29 cellular contexts compared by ENCODE assay signal in the genomic region with DNA sequence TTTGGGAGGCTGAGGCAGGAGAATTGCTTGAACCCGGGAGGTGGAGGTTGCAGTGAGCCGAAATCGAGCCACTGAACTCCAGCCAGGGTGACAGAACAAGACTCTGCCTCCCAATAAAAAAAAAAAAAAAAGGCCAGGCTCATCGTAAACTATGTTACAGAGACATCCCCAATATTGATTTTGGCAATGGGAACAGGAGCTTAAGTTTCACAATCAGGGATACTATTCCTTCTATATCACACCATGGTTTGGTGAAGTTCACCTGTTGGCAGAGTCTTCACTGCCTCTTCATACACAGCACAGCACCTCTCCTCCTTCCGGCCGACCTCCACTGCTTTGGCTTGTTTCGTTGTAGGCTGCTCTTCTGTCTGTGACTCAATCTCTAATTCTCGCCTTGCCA. TPM values are rescaled to one million over a fixed set of nuclear protein-coding genes. Genes with fewer than 3 reads are reported as not detected.
DNase-seq lines count a peak whose midpoint lies in the region; ATAC-seq and TF ChIP-seq lines count a peak whose summit lies in the region.
"Had no signal": no experiment of that assay in that cellular context is flagged by ENCODE, and none has a peak within 500 bp of the region (broad histone marks: within the 10 kb centered on the region; RNA-seq: fewer than 3 reads in every experiment).

No MANE protein-coding gene starts in this region.

- H3K36me3 ChIP-seq in PC-3 (ENCODE audit: low read depth, low read length) = peaks cover 8% of the 10 kb centered on the region
- H3K36me3 ChIP-seq in SK-N-SH (replicated peaks in 1 of 2; ENCODE audit: control insufficient read depth in 1 of 2, insufficient read depth in 2 of 2, low read length in 1 of 2) = peaks cover 24 to 71% of the 10 kb centered on the region in 2 experiments
- H3K36me3 ChIP-seq: uterus had no signal

- POLR2A ChIA-PET in PC-3 (lab: Charles Lee; ENCODE audit: unreplicated experiment) (interaction anchor here (0.6 kb wide), 1 partner anchor 14 kb away, joined by 3 read pairs; no protein-coding TSS in a partner anchor), SK-N-SH (lab: Yijun Ruan, JAX) (no interaction called here), RWPE1 (lab: Yijun Ruan, JAX; ENCODE audit: low non-redundant PET) (no interaction called here)

- TF ChIP-seq RAD21 in SK-N-SH (IDR thresholded peaks at IDR 0.05; ENCODE audit: low read length) = no peak

- H4K20me1 ChIP-seq in PC-3 (ENCODE audit: low read length) (no peaks in the 10 kb centered on the region), SK-N-SH (ENCODE audit: insufficient read depth) (0 out of 2 replicates have a peak, but pooled peaks cover 4% of the 10 kb centered on the region)

- no peak overlapping the region for H3K9ac ChIP-seq in PC-3 (ENCODE audit: low read length)
- no peak overlapping the region for H3K9ac ChIP-seq in SK-N-SH

- no TSS peak for BruUV-seq in PC-3 (replicated peaks; lab: Mats Ljungman, UMichigan)

- H3K36me3 Mint-ChIP-seq in activated naive CD4-positive, alpha-beta T cell treated with anti-CD3 and anti-CD28 coated beads for 36 hours (ENCODE audit: low read depth) = peaks cover 44% of the 10 kb centered on the region
- H3K36me3 Mint-ChIP-seq in stimulated activated memory B cell treated with anti-CD40 and anti-IgM and Interleukin-4, amounts not matched to agents 10 μg/mL and 1 μg/mL and 100 μg/mL, for 72 hours = peaks cover 64% of the 10 kb centered on the region

- no peaks in the 10 kb centered on the region for H3K9me2 ChIP-seq in PC-3 (replicated peaks; ENCODE audit: low read length)
- no peaks in the 10 kb centered on the region for H3K9me2 ChIP-seq in SK-N-SH

- H3K27ac ChIP-seq in PC-3 (ENCODE audit: low read length) (no peak overlapping the region), SK-N-SH (ENCODE audit: low read depth in 2 of 2, low read length in 1 of 2) (no peak overlapping the region), RWPE1 (no peak overlapping the region)
- H3K27ac ChIP-seq: adrenal gland, body of pancreas, dorsolateral prefrontal cortex, pancreas, skin epidermis, uterus had no signal

- H3K4me3 ChIP-seq in PC-3 (ENCODE audit: low read length) (no peak overlapping the region), SK-N-SH (ENCODE audit: low read depth in 2 of 2, low read length in 1 of 2) (no peak overlapping the region)
- H3K4me3 ChIP-seq: adrenal gland, body of pancreas, dorsolateral prefrontal cortex, K562, lung, mucosa of descending colon, pancreas, skin epidermis, thoracic aorta, uterus had no signal

- no peak overlapping the region for H3K4me2 ChIP-seq in PC-3 (ENCODE audit: low read length)
- H3K4me2 ChIP-seq in SK-N-SH = no peak overlapping the region

- 98% methylated on average over 8 of the region's 8 CpGs for WGBS in SK-N-SH (ENCODE audit: low lambda C conversion rate)

- intact Hi-C loops in activated naive CD4-positive, alpha-beta T cell treated with anti-CD3 and anti-CD28 coated beads for 36 hours (cut with micrococcal nuclease) = no loop called here
- intact Hi-C loops in PC-3 (cut with micrococcal nuclease) = no loop called here

- TF ChIP-seq CTCF in PC-3 (conservative IDR thresholded peaks at IDR 0.05; ENCODE audit: low read depth, low read length) = no peak
- no peak for TF ChIP-seq CTCF in SK-N-SH (IDR thresholded peaks at IDR 0.05)
- TF ChIP-seq CTCF in RWPE1 (conservative IDR thresholded peaks at IDR 0.05; ENCODE audit: low read depth) = no peak

- no peaks in the 10 kb centered on the region for H3F3A ChIP-seq in PC-3 (ENCODE audit: low read length, unreplicated experiment)
- H3F3A ChIP-seq in SK-N-SH (replicated peaks; ENCODE audit: insufficient read depth) = peaks cover 22% of the 10 kb centered on the region

- H3K27ac Mint-ChIP-seq in activated naive CD4-positive, alpha-beta T cell treated with anti-CD3 and anti-CD28 coated beads for 36 hours = peak overlapping the region; percentile 70
- peak overlapping the region; percentile 44 for H3K27ac Mint-ChIP-seq in stimulated activated memory B cell treated with anti-CD40 and anti-IgM and Interleukin-4, amounts not matched to agents 10 μg/mL and 1 μg/mL and 100 μg/mL, for 72 hours
- H3K27ac Mint-ChIP-seq: activated T-helper 17 cell treated with anti-CD3 and anti-CD28 coated beads, Interleukin-2, amount 50 U/mL, for 72 hours; natural killer cell treated with Interleukin-12 subunit alpha and Interleukin-12 subunit beta and Interleukin-15 and Interleukin-18, amount 100 ng/mL, for 72 hours; stimulated activated naive CD8-positive, alpha-beta T cell treated with anti-CD3 and anti-CD28 coated beads, Interleukin-15, amount 100 ng/mL, for 72 hours had no signal

- peak; percentile 37 for ATAC-seq in PC-3
- ATAC-seq in left lobe of liver = peak; percentile 88
- ATAC-seq in stimulated activated memory B cell treated with anti-CD40 and anti-IgM and Interleukin-4, amounts not matched to agents 10 μg/mL and 1 μg/mL and 100 μg/mL, for 72 hours = no peak
- ATAC-seq: activated T-helper 17 cell treated with anti-CD3 and anti-CD28 coated beads, Interleukin-2, amount 50 U/mL, for 72 hours; body of pancreas; K562; mucosa of descending colon; natural killer cell treated with Interleukin-12 subunit alpha and Interleukin-12 subunit beta and Interleukin-15 and Interleukin-18, amount 100 ng/mL, for 72 hours; pancreas; stimulated activated naive CD8-positive, alpha-beta T cell treated with anti-CD3 and anti-CD28 coated beads, Interleukin-15, amount 100 ng/mL, for 72 hours had no signal

- no peaks in the 10 kb centered on the region for H3K4me1 ChIP-seq in PC-3 (ENCODE audit: insufficient read depth, low read length)
- no peaks in the 10 kb centered on the region for H3K4me1 ChIP-seq in SK-N-SH (ENCODE audit: control insufficient read depth in 1 of 2, insufficient read depth in 2 of 2, low read depth in 1 of 2, low read length in 1 of 2)
- H3K4me1 ChIP-seq: adrenal gland, body of pancreas, pancreas, uterus had no signal

- H3K27me3 Mint-ChIP-seq in activated naive CD4-positive, alpha-beta T cell treated with anti-CD3 and anti-CD28 coated beads for 36 hours (ENCODE audit: low read depth) = no peaks in the 10 kb centered on the region
- H3K27me3 Mint-ChIP-seq in stimulated activated memory B cell treated with anti-CD40 and anti-IgM and Interleukin-4, amounts not matched to agents 10 μg/mL and 1 μg/mL and 100 μg/mL, for 72 hours = no peaks in the 10 kb centered on the region
- H3K27me3 Mint-ChIP-seq: activated T-helper 17 cell treated with anti-CD3 and anti-CD28 coated beads, Interleukin-2, amount 50 U/mL, for 72 hours; central memory CD8-positive, alpha-beta T cell; natural killer cell treated with Interleukin-12 subunit alpha and Interleukin-12 subunit beta and Interleukin-15 and Interleukin-18, amount 100 ng/mL, for 72 hours; stimulated activated naive CD8-positive, alpha-beta T cell treated with anti-CD3 and anti-CD28 coated beads, Interleukin-15, amount 100 ng/mL, for 72 hours had no signal

- H3K79me2 ChIP-seq in PC-3 (ENCODE audit: low read length) = no peaks in the 10 kb centered on the region
- 0 out of 2 replicates have a peak, but pooled peaks cover 4% of the 10 kb centered on the region for H3K79me2 ChIP-seq in SK-N-SH (ENCODE audit: insufficient read depth)

- H3K9me3 ChIP-seq in PC-3 (ENCODE audit: low read length) = no peaks in the 10 kb centered on the region
- no peaks in the 10 kb centered on the region for H3K9me3 ChIP-seq in SK-N-SH
- H3K9me3 ChIP-seq: adrenal gland, body of pancreas, mucosa of descending colon, pancreas, thoracic aorta, uterus had no signal

- DNase-seq in activated naive CD4-positive, alpha-beta T cell treated with anti-CD3 and anti-CD28 coated beads for 36 hours = no peak
- no peak for DNase-seq in activated naive CD4-positive, alpha-beta T cell treated with anti-CD3 and anti-CD28 coated beads, Interleukin-2, amount 50 U/mL, for 16 hours
- DNase-seq in PC-3 (no peak), left lobe of liver (ENCODE audit: low spot score) (no peak), SK-N-SH (no peak), RWPE1 (ENCODE audit: low spot score) (no peak)
- DNase-seq: activated CD4-positive, alpha-beta T cell treated with anti-CD3 and anti-CD28 coated beads, Interleukin-2, amount 50 U/mL, for 4 hours; adrenal gland; body of pancreas; dorsolateral prefrontal cortex; H9; mucosa of descending colon; NCI-H1092 treated with DMSO at 0.1 percent for 48 hours; NCI-H1694 treated with DMSO at 0.1 percent for 48 hours; NCI-H446; NCI-H774; pancreas; retina; stimulated activated naive CD8-positive, alpha-beta T cell treated with anti-CD3 and anti-CD28 coated beads, Interleukin-15, amount 100 ng/mL, for 72 hours; SW 1271; uterus had no signal

- H3K27me3 ChIP-seq in PC-3 (ENCODE audit: low read length) (no peaks in the 10 kb centered on the region), SK-N-SH (ENCODE audit: insufficient read depth) (no peaks in the 10 kb centered on the region)
- H3K27me3 ChIP-seq: adrenal gland, body of pancreas, dorsolateral prefrontal cortex, pancreas, uterus had no signal

- no peak overlapping the region for H2AFZ ChIP-seq in PC-3 (ENCODE audit: low read length)
- H2AFZ ChIP-seq in SK-N-SH (ENCODE audit: low read depth) = no peak overlapping the region

- H3K4me1 Mint-ChIP-seq in activated naive CD4-positive, alpha-beta T cell treated with anti-CD3 and anti-CD28 coated beads for 36 hours (ENCODE audit: low read depth) = peaks cover 21% of the 10 kb centered on the region
- peaks cover 12% of the 10 kb centered on the region for H3K4me1 Mint-ChIP-seq in stimulated activated memory B cell treated with anti-CD40 and anti-IgM and Interleukin-4, amounts not matched to agents 10 μg/mL and 1 μg/mL and 100 μg/mL, for 72 hours
- H3K4me1 Mint-ChIP-seq: central memory CD8-positive, alpha-beta T cell; H9 had no signal

- TF ChIP-seq EP300 in SK-N-SH (IDR thresholded peaks at IDR 0.05; ENCODE audit: borderline replicate concordance in 1 of 2, low read depth in 1 of 2, low read length in 1 of 2) = no peak

- H3K9me3 Mint-ChIP-seq in activated naive CD4-positive, alpha-beta T cell treated with anti-CD3 and anti-CD28 coated beads for 36 hours = no peaks in the 10 kb centered on the region
- H3K9me3 Mint-ChIP-seq in stimulated activated memory B cell treated with anti-CD40 and anti-IgM and Interleukin-4, amounts not matched to agents 10 μg/mL and 1 μg/mL and 100 μg/mL, for 72 hours = no peaks in the 10 kb centered on the region
- H3K9me3 Mint-ChIP-seq: activated T-helper 17 cell treated with anti-CD3 and anti-CD28 coated beads, Interleukin-2, amount 50 U/mL, for 72 hours; central memory CD8-positive, alpha-beta T cell; H9; natural killer cell treated with Interleukin-12 subunit alpha and Interleukin-12 subunit beta and Interleukin-15 and Interleukin-18, amount 100 ng/mL, for 72 hours; stimulated activated naive CD8-positive, alpha-beta T cell treated with anti-CD3 and anti-CD28 coated beads, Interleukin-15, amount 100 ng/mL, for 72 hours had no signal

- no peak overlapping the region for H3K4me3 Mint-ChIP-seq in activated naive CD4-positive, alpha-beta T cell treated with anti-CD3 and anti-CD28 coated beads for 36 hours
- no peak overlapping the region for H3K4me3 Mint-ChIP-seq in stimulated activated memory B cell treated with anti-CD40 and anti-IgM and Interleukin-4, amounts not matched to agents 10 μg/mL and 1 μg/mL and 100 μg/mL, for 72 hours
- H3K4me3 Mint-ChIP-seq: activated T-helper 17 cell treated with anti-CD3 and anti-CD28 coated beads, Interleukin-2, amount 50 U/mL, for 72 hours; central memory CD8-positive, alpha-beta T cell; H9; natural killer cell treated with Interleukin-12 subunit alpha and Interleukin-12 subunit beta and Interleukin-15 and Interleukin-18, amount 100 ng/mL, for 72 hours; stimulated activated naive CD8-positive, alpha-beta T cell treated with anti-CD3 and anti-CD28 coated beads, Interleukin-15, amount 100 ng/mL, for 72 hours had no signal

- CTCF ChIA-PET in activated naive CD4-positive, alpha-beta T cell treated with anti-CD3 and anti-CD28 coated beads for 36 hours (lab: Charles Lee) = interaction anchor here (0.6 kb wide), 1 partner anchor 472 kb away, joined by 4 read pairs; no protein-coding TSS in a partner anchor
- CTCF ChIA-PET in PC-3 (lab: Charles Lee) = no interaction called here
- CTCF ChIA-PET in SK-N-SH (lab: Yijun Ruan, JAX) = interaction anchor here (0.8 kb wide), 1 partner anchor 10 kb away, joined by 3 read pairs; no protein-coding TSS in a partner anchor
- CTCF ChIA-PET in RWPE1 (lab: Yijun Ruan, JAX) = interaction anchor here (0.6 kb wide), 1 partner anchor 32 kb away, joined by 4 read pairs; no protein-coding TSS in a partner anchor

RNA-seq across cellular contexts. Expression of a gene that starts 21.2 kb away (rescaled TPM):
- total RNA-seq in activated naive CD4-positive, alpha-beta T cell treated with anti-CD3 and anti-CD28 coated beads for 36 hours = 10 to 100 TPM; 86.1 to 89.6 TPM
- total RNA-seq in PC-3 (2014; rRNA removed) (35.1 and 35.5 TPM in 2 replicates), left lobe of liver (20.6 TPM)
- 13.3 and 19.8 TPM in 2 replicates for polyA plus RNA-seq in SK-N-SH (2012; rRNA removed)
- 17.3 and 26.8 TPM in 2 replicates for polyA plus RNA-seq in SK-N-SH (2012; cell fraction: cytosol; rRNA removed)
- polyA plus RNA-seq in SK-N-SH (2012; cell fraction: nucleus; rRNA removed) = 25.5 and 51.0 TPM in 2 replicates

RNA-seq across cellular contexts. Expression of a gene that starts 21.3 kb away (rescaled TPM):
- total RNA-seq in activated naive CD4-positive, alpha-beta T cell treated with anti-CD3 and anti-CD28 coated beads for 36 hours = 10 to 100 TPM; 34.4 to 37.6 TPM
- total RNA-seq in PC-3 (2014; rRNA removed) = 79.0 and 85.1 TPM in 2 replicates
- total RNA-seq in left lobe of liver = 20.4 TPM
- 76.4 and 88.8 TPM in 2 replicates for polyA plus RNA-seq in SK-N-SH (2012; rRNA removed)
- 97.2 and 102 TPM in 2 replicates for polyA plus RNA-seq in SK-N-SH (2012; cell fraction: cytosol; rRNA removed)
- polyA plus RNA-seq in SK-N-SH (2012; cell fraction: nucleus; rRNA removed) = 35.3 and 46.1 TPM in 2 replicates

RNA-seq across cellular contexts. Expression of a gene that starts 56.5 kb away (rescaled TPM):
- 10 to 100 TPM; 54.7 to 56.8 TPM for total RNA-seq in activated naive CD4-positive, alpha-beta T cell treated with anti-CD3 and anti-CD28 coated beads for 36 hours
- total RNA-seq in PC-3 (2014; rRNA removed) = 11.5 and 15.8 TPM in 2 replicates
- total RNA-seq in left lobe of liver = 8.3 TPM
- polyA plus RNA-seq in SK-N-SH (2012; rRNA removed) = 6.3 and 7.7 TPM in 2 replicates
- polyA plus RNA-seq in SK-N-SH (2012; cell fraction: cytosol; rRNA removed) = 9.4 and 12.3 TPM in 2 replicates
- polyA plus RNA-seq in SK-N-SH (2012; cell fraction: nucleus; rRNA removed) = 7.2 and 12.3 TPM in 2 replicates
